11 cellular contexts compared by ENCODE assay signal in the genomic region with DNA sequence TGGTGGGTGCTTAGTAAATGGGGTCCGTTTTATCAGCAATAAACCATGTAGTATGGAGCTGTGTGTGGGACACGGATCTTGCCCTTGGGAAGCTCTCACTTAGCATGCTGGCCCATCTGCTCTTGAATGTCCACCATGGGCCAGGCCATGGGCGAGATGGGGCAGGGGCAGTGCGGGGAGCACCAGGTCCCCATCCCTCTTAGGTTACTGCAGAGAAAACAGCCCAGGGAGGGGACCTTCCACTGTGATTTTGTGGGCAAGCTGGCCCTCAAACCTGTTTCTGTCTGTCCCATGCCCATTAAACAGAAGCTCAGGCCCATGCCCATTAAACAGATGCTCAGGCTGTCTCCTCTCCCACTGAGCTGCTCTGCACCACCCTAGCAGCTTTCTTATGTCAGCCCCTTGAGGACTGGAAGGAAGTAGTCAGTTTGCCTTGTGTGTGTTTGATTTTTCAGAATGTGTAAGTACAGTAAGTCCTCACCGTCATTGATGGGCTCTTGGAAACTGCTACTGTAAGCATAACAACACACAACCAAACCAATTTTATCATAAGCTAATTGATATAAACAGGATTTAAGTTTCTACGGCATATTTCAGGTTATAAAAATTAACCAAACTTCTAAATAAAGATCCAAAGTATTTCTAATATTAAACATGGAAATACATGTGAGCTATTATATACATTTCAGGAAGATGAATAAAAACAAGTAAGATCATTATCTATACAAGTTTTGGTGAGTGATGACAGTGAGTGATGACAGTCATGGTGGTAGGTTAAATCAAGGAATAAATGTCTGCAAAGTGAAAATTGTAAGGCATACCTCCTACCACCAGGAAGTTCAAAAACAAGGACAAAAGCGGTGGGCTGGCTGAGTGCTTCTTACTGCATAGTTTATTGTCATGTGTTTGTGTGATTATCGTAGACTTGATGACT. TPM values are rescaled to one million over a fixed set of nuclear protein-coding genes. Genes with fewer than 3 reads are reported as not detected.
A peak's percentile ranks its signal among the peaks of the same experiment; 100 is the strongest.
DNase-seq lines count a peak whose midpoint lies in the region; ATAC-seq and TF ChIP-seq lines count a peak whose summit lies in the region.
"Had no signal": no experiment of that assay in that cellular context is flagged by ENCODE, and none has a peak within 500 bp of the region (broad histone marks: within the 10 kb centered on the region; RNA-seq: fewer than 3 reads in every experiment).

No MANE protein-coding gene starts in this region.

- H3K9me3 ChIP-seq in CD4-positive, alpha-beta memory T cell (ENCODE audit: control insufficient read depth in 1 of 2, low read length in 2 of 2), result no peaks in the 10 kb centered on the region
- H3K9me3 ChIP-seq in endodermal cell (ENCODE audit: control insufficient read depth, low read length) (no peaks in the 10 kb centered on the region), sigmoid colon (no peaks in the 10 kb centered on the region)

- no peak for TF ChIP-seq POLR2A in sigmoid colon (IDR thresholded peaks at IDR 0.05)

- no peaks in the 10 kb centered on the region for H3F3A ChIP-seq in GM23338 (replicated peaks; ENCODE audit: low read depth)

- no peaks in the 10 kb centered on the region for H3K27me3 Mint-ChIP-seq in CD4-positive, alpha-beta memory T cell
- H3K27me3 Mint-ChIP-seq in GM23338 (ENCODE audit: insufficient read depth, low read depth, poor library complexity) (peaks cover 5% of the 10 kb centered on the region), endodermal cell (ENCODE audit: insufficient read depth) (no peaks in the 10 kb centered on the region)

- no peak for ATAC-seq in GM23338
- no peak for ATAC-seq in HG02852 (IDR thresholded peaks at IDR 0.05; ENCODE audit: unreplicated experiment)

- POLR2A ChIA-PET in CD4-positive, alpha-beta memory T cell (lab: Charles Lee; ENCODE audit: partially characterized antibody), result interaction anchor here (0.8 to 2.0 kb wide), 2 partner anchors 9 to 10 kb away, joined by 3 to 5 read pairs; no protein-coding TSS in a partner anchor

- no peak overlapping the region for H3K4me2 ChIP-seq in GM23338

- H4K20me1 ChIP-seq in GM23338 (replicated peaks; ENCODE audit: insufficient read depth), result peaks cover 25% of the 10 kb centered on the region

- DNase-seq in CD4-positive, alpha-beta memory T cell, result no peak
- no peak for DNase-seq in GM23338 (ENCODE audit: low spot score)
- DNase-seq in endodermal cell, result peak; percentile 34
- peak; percentile 53 for DNase-seq in sigmoid colon
- no peak for DNase-seq in NCI-H2171 treated with DMSO at 0.1 percent for 48 hours (lab: John Stamatoyannopoulos, UW)
- DNase-seq in NCI-H2081 (lab: John Stamatoyannopoulos, UW), result no peak
- DNase-seq: Calu3, NCI-H345, OCI-M1, substantia nigra had no signal

- peaks cover 30 to 65% (median 51%) of the 10 kb centered on the region in 4 donors for H3K4me1 Mint-ChIP-seq in CD4-positive, alpha-beta memory T cell
- peaks cover 25% of the 10 kb centered on the region for H3K4me1 Mint-ChIP-seq in GM23338
- peaks cover 7% of the 10 kb centered on the region for H3K4me1 Mint-ChIP-seq in endodermal cell

- peaks cover 41% of the 10 kb centered on the region for H3K4me1 ChIP-seq in CD4-positive, alpha-beta memory T cell (ENCODE audit: insufficient read depth, low read length)
- H3K4me1 ChIP-seq in GM23338 (ENCODE audit: insufficient read depth) (no peaks in the 10 kb centered on the region), endodermal cell (ENCODE audit: control insufficient read depth, insufficient read depth, low read length) (no peaks in the 10 kb centered on the region), sigmoid colon (peaks cover 0 to 75% (median 63%) of the 10 kb centered on the region in 4 donors)

- H3K9me3 Mint-ChIP-seq in CD4-positive, alpha-beta memory T cell, result no peaks in the 10 kb centered on the region
- H3K9me3 Mint-ChIP-seq in GM23338 (no peaks in the 10 kb centered on the region), endodermal cell (peaks cover 2% of the 10 kb centered on the region)

- peaks cover 2 to 9% of the 10 kb centered on the region in 2 donors for H3K36me3 Mint-ChIP-seq in CD4-positive, alpha-beta memory T cell
- no peaks in the 10 kb centered on the region for H3K36me3 Mint-ChIP-seq in GM23338 (ENCODE audit: low read depth)
- peaks cover 14% of the 10 kb centered on the region for H3K36me3 Mint-ChIP-seq in endodermal cell (ENCODE audit: low read depth)

- H3K27ac ChIP-seq in CD4-positive, alpha-beta memory T cell (ENCODE audit: low read depth, low read length), result no peak overlapping the region
- H3K27ac ChIP-seq in GM23338 (ENCODE audit: low read depth), result peak overlapping the region; percentile 26; the same call in 1 of the 2 replicates
- H3K27ac ChIP-seq in endodermal cell (ENCODE audit: low read depth, low read length), result no peak overlapping the region
- no peak overlapping the region for H3K27ac ChIP-seq in sigmoid colon

- H3K27ac Mint-ChIP-seq in CD4-positive, alpha-beta memory T cell, result peak overlapping the region; percentile 38 to 81 (median 66)
- H3K27ac Mint-ChIP-seq in GM23338 (no peak overlapping the region), endodermal cell (peak overlapping the region; percentile 39)

- TF ChIP-seq EP300 in sigmoid colon (IDR thresholded peaks at IDR 0.05), result no peak

- no peak overlapping the region for H2AFZ ChIP-seq in GM23338

- CTCF ChIA-PET in CD4-positive, alpha-beta memory T cell (lab: Charles Lee; ENCODE audit: partially characterized antibody), result interaction anchor here (0.9 kb wide), 1 partner anchor 12 kb away, joined by 3 read pairs; no protein-coding TSS in a partner anchor

- intact Hi-C loops in CD4-positive, alpha-beta memory T cell (cut with micrococcal nuclease), result no loop called here
- intact Hi-C loops in sigmoid colon (cut with DNase I), result no loop called here

- no peaks in the 10 kb centered on the region for H3K27me3 ChIP-seq in CD4-positive, alpha-beta memory T cell (ENCODE audit: insufficient read depth, low read length)
- no peaks in the 10 kb centered on the region for H3K27me3 ChIP-seq in GM23338 (ENCODE audit: insufficient read depth)
- H3K27me3 ChIP-seq in endodermal cell (ENCODE audit: control insufficient read depth, insufficient read depth, low read length, poor library complexity, severe bottlenecking), result no peaks in the 10 kb centered on the region
- H3K27me3 ChIP-seq in sigmoid colon, result no peaks in the 10 kb centered on the region

- TF ChIP-seq CTCF in GM23338 (conservative IDR thresholded peaks at IDR 0.05; ENCODE audit: low read depth in 2 of 2), result no peak
- no peak for TF ChIP-seq CTCF in endodermal cell (conservative IDR thresholded peaks at IDR 0.05)
- TF ChIP-seq CTCF in sigmoid colon (IDR thresholded peaks at IDR 0.05), result no peak

- H3K4me3 ChIP-seq in CD4-positive, alpha-beta memory T cell (ENCODE audit: low read length in 2 of 2), result no peak overlapping the region
- H3K4me3 ChIP-seq in GM23338 (no peak overlapping the region), endodermal cell (ENCODE audit: low read length) (no peak overlapping the region), sigmoid colon (no peak overlapping the region)

- no peak overlapping the region for H3K9ac ChIP-seq in endodermal cell (ENCODE audit: extremely low read depth, low read length, poor library complexity, severe bottlenecking)

- 90 to 94% methylated on average over 5 to 7 of the region's 8 CpGs for WGBS in endodermal cell (ENCODE audit: insufficient coverage in 1 of 2, insufficient read length in 1 of 2), 2 experiments
- WGBS in sigmoid colon, 2 donors, result 82 to 85% methylated on average over 8 of the region's 8 CpGs

- H3K4me3 Mint-ChIP-seq in CD4-positive, alpha-beta memory T cell, result no peak overlapping the region
- no peak overlapping the region for H3K4me3 Mint-ChIP-seq in GM23338
- no peak overlapping the region for H3K4me3 Mint-ChIP-seq in endodermal cell

- H3K9me2 ChIP-seq in GM23338 (ENCODE audit: insufficient read depth), result no peaks in the 10 kb centered on the region

- H3K36me3 ChIP-seq in CD4-positive, alpha-beta memory T cell (ENCODE audit: insufficient read depth, low read length), result peaks cover 20% of the 10 kb centered on the region
- H3K36me3 ChIP-seq in GM23338 (ENCODE audit: insufficient read depth) (no peaks in the 10 kb centered on the region; the same call in 1 of the 2 replicates), endodermal cell (ENCODE audit: control insufficient read depth, insufficient read depth, low read length) (no peaks in the 10 kb centered on the region), sigmoid colon (peaks cover 0 to 6% (median 0%) of the 10 kb centered on the region in 4 donors)

- peaks cover 91% of the 10 kb centered on the region for H3K79me2 ChIP-seq in GM23338 (replicated peaks; ENCODE audit: insufficient read depth)

TF ChIP-seq in GM23338, 12 proteins besides CTCF, POLR2A, EP300 and RAD21:
- TF ChIP-seq JUNB (IDR thresholded peaks at IDR 0.05; ENCODE audit: unreplicated experiment), result no peak

RNA-seq across cellular contexts. Expression of a gene that starts 11.5 kb away (rescaled TPM):
- total RNA-seq in CD4-positive, alpha-beta memory T cell, result 100 to 1,000 TPM; 250 to 255 TPM
- polyA plus RNA-seq in CD4-positive, alpha-beta memory T cell, result 10 to 100 TPM; 48.4 to 53.2 TPM
- 84.6 and 113 TPM in 2 replicates for total RNA-seq in GM23338 (2014; rRNA removed; shearing (Covaris generic))
- polyA plus RNA-seq in GM23338 (2016; fragmentation: Nextera tagmentation; extraction: Ambion mirVana), result 36.5 and 39.3 TPM in 2 replicates
- 100 to 1,000 TPM; 154 to 155 TPM for total RNA-seq in endodermal cell
- 126 TPM for polyA plus RNA-seq in endodermal cell (2013, experiment 1 of 2)
- polyA plus RNA-seq in endodermal cell (2013, experiment 2 of 2), result 112 TPM
- total RNA-seq in sigmoid colon, result 100 to 1,000 TPM in 1 of 4 donors, 10 to 100 TPM in 3; 59.6 to 101 (median 80.4) TPM
- polyA plus RNA-seq in sigmoid colon, result 100 to 1,000 TPM in 1 of 3 donors, 10 to 100 TPM in 2; 43.2 to 113 (median 67.9) TPM

Comparison
In these comparisons a context has a peak if more than half of its experiments do, and no peak if none do; other contexts are left out.
1. DNase-seq: peak in endodermal cell (single experiment) and sigmoid colon (single experiment); none in CD4-positive, alpha-beta memory T cell (0 of 5), GM23338 (single experiment), NCI-H2171 treated with DMSO at 0.1 percent for 48 hours (single experiment) and NCI-H2081 (0 of 2).